Comparison of ENCODE assay signal across 18 cellular contexts in genomic region chr2:23486676-23487075, GRCh38.
DNase-seq lines count a peak whose midpoint lies in the region; ATAC-seq and TF ChIP-seq lines count a peak whose summit lies in the region.
"Had no signal": no experiment of that assay in that cellular context is flagged by ENCODE, and none has a peak within 500 bp of the region (broad histone marks: within the 10 kb centered on the region; RNA-seq: fewer than 3 reads in every experiment).

No MANE protein-coding gene starts in this region.

- H3K79me2 ChIP-seq in GM23248 (ENCODE audit: insufficient read depth) = no peaks in the 10 kb centered on the region
- no peaks in the 10 kb centered on the region for H3K79me2 ChIP-seq in trophoblast cell (ENCODE audit: control insufficient read depth, insufficient read depth, low read length, poor library complexity)

- WGBS in GM23248 (ENCODE audit: low coverage in 1 of 2, low lambda C conversion rate in 2 of 2, missing lambda C conversion rate in 2 of 2), 2 experiments = 88 to 89% methylated on average over 5 of the region's 5 CpGs
- no CpG with 5 or more reads among the region's 5 CpGs for WGBS in trophoblast cell (ENCODE audit: extremely low coverage, insufficient coverage, insufficient read length)

- H2AFZ ChIP-seq in GM23248 (no peak overlapping the region), trophoblast cell (ENCODE audit: insufficient read depth, low read length, poor library complexity) (no peak overlapping the region)

- no peak overlapping the region for H4K91ac ChIP-seq in trophoblast cell (ENCODE audit: low read depth, low read length)

- H4K8ac ChIP-seq in trophoblast cell (ENCODE audit: low read depth, low read length) = no peak overlapping the region

- H2BK12ac ChIP-seq in trophoblast cell (ENCODE audit: low read length) = no peak overlapping the region

- no peak overlapping the region for H3K23ac ChIP-seq in trophoblast cell (ENCODE audit: low read length)

- no peaks in the 10 kb centered on the region for H3K27me3 Mint-ChIP-seq in WTC11 (ENCODE audit: low read depth)
- H3K27me3 Mint-ChIP-seq in nephron progenitor cell (ENCODE audit: low read depth, poor library complexity) = peaks cover 4% of the 10 kb centered on the region

- H4K20me1 ChIP-seq in GM23248 (ENCODE audit: insufficient read depth) = no peaks in the 10 kb centered on the region

- no peak overlapping the region for H3K14ac ChIP-seq in trophoblast cell (ENCODE audit: low read length)

- no peaks in the 10 kb centered on the region for H3F3A ChIP-seq in GM23248 (ENCODE audit: insufficient read depth)

- POLR2A ChIA-PET in WTC11 (lab: Charles Lee) = no interaction called here

- H3K9me3 ChIP-seq in GM23248 (ENCODE audit: low read depth) = no peaks in the 10 kb centered on the region
- no peaks in the 10 kb centered on the region for H3K9me3 ChIP-seq in trophoblast cell (ENCODE audit: insufficient read depth, low read depth, low read length)
- H3K9me3 ChIP-seq: ascending aorta, gastroesophageal sphincter, mucosa of descending colon had no signal

- H3K27ac Mint-ChIP-seq in WTC11 (no peak overlapping the region), nephron progenitor cell (no peak overlapping the region)
- H3K27ac Mint-ChIP-seq: activated CD4-positive, alpha-beta memory T cell treated with anti-CD3 and anti-CD28 coated beads, Interleukin-2, amount 10 ng/mL, durations not matched to agents 7 days and 5 days; activated T-helper 2 cell treated with anti-CD3 and anti-CD28 coated beads, Interferon-gamma antibody, Interleukin-2, Interleukin-4, amounts not matched to agents 10 μg/mL and 5 μg/mL and 100 μg/mL, durations not matched to agents 14 hours and 24 hours and 36 hours; immature natural killer cell had no signal

- no peak overlapping the region for H3K4me2 ChIP-seq in GM23248 (ENCODE audit: unreplicated experiment)
- H3K4me2 ChIP-seq in trophoblast cell (ENCODE audit: low read length) = no peak overlapping the region

- no peak overlapping the region for H3K18ac ChIP-seq in trophoblast cell (ENCODE audit: low read length)

- H3K36me3 Mint-ChIP-seq in WTC11 (no peaks in the 10 kb centered on the region), nephron progenitor cell (ENCODE audit: low read depth) (no peaks in the 10 kb centered on the region)
- H3K36me3 Mint-ChIP-seq: immature natural killer cell had no signal

- H3K4ac ChIP-seq in trophoblast cell (ENCODE audit: low read depth, low read length) = no peak overlapping the region

- H3K9ac ChIP-seq in GM23248 (no peak overlapping the region), trophoblast cell (ENCODE audit: low read length) (no peak overlapping the region)

- no peaks in the 10 kb centered on the region for H3K27me3 ChIP-seq in GM23248 (replicated peaks; ENCODE audit: insufficient read depth)
- H3K27me3 ChIP-seq in trophoblast cell (ENCODE audit: insufficient read depth, low read length) = no peaks in the 10 kb centered on the region
- H3K27me3 ChIP-seq: ascending aorta, gastroesophageal sphincter had no signal

- no peak for TF ChIP-seq CTCF in WTC11 (IDR thresholded peaks at IDR 0.05)
- no peak for TF ChIP-seq CTCF in fibroblast of the aortic adventitia (IDR thresholded peaks at IDR 0.05; ENCODE audit: insufficient read depth, low read length)
- TF ChIP-seq CTCF in nephron progenitor cell (IDR thresholded peaks at IDR 0.05) = no peak

- no peaks in the 10 kb centered on the region for H3K79me1 ChIP-seq in trophoblast cell (ENCODE audit: low read length)

- DNase-seq in GM23248 (peak; percentile 39), WTC11 (ENCODE audit: low spot score) (no peak), fibroblast of the aortic adventitia (ENCODE audit: low read depth) (peak; percentile 27), trophoblast cell (peak; percentile 7 to 10), NCI-H1417 treated with DMSO at 0.1 percent for 48 hours (lab: John Stamatoyannopoulos, UW) (no peak), HuH-7 (ENCODE audit: low spot score) (no peak), activated gamma-delta T cell (lab: John Stamatoyannopoulos, UW) (no peak), nephron progenitor cell (no peak)
- DNase-seq: activated CD4-positive, alpha-beta memory T cell treated with anti-CD3 and anti-CD28 coated beads, Interleukin-2, amount 10 ng/mL, durations not matched to agents 7 days and 5 days; immature natural killer cell; NCI-H2171 had no signal

- H3K36me3 ChIP-seq in GM23248 (ENCODE audit: low read depth) (no peaks in the 10 kb centered on the region), trophoblast cell (ENCODE audit: control insufficient read depth in 1 of 2, insufficient read depth in 2 of 2, low read length in 2 of 2) (no peaks in the 10 kb centered on the region)
- H3K36me3 ChIP-seq: ascending aorta had no signal

- H3K4me1 Mint-ChIP-seq in WTC11 (peaks cover 9% of the 10 kb centered on the region), nephron progenitor cell (peaks cover 93% of the 10 kb centered on the region)
- H3K4me1 Mint-ChIP-seq: immature natural killer cell had no signal

- H3K9me2 ChIP-seq in GM23248 (ENCODE audit: insufficient read depth) = no peaks in the 10 kb centered on the region

- H3K4me1 ChIP-seq in GM23248 (ENCODE audit: insufficient read depth) = no peaks in the 10 kb centered on the region; the same call in 1 of the 2 replicates
- H3K4me1 ChIP-seq in trophoblast cell (ENCODE audit: control insufficient read depth in 1 of 2, insufficient read depth in 2 of 2, low read length in 2 of 2) = peaks cover 9 to 17% of the 10 kb centered on the region in 2 experiments
- H3K4me1 ChIP-seq: ascending aorta had no signal

- no peak overlapping the region for H3K4me3 ChIP-seq in GM23248
- no peak overlapping the region for H3K4me3 ChIP-seq in fibroblast of the aortic adventitia (ENCODE audit: low read depth, low read length)
- no peak overlapping the region for H3K4me3 ChIP-seq in trophoblast cell (ENCODE audit: low read depth, low read length)
- H3K4me3 ChIP-seq: ascending aorta, dorsolateral prefrontal cortex, gastroesophageal sphincter, mucosa of descending colon had no signal

- ATAC-seq in WTC11 = peak; percentile 42
- ATAC-seq: gastroesophageal sphincter, mucosa of descending colon, SK-N-SH treated with all-trans-retinoic acid at 6 μM for 48 hours had no signal

- H3K9me3 Mint-ChIP-seq in WTC11 = no peaks in the 10 kb centered on the region
- no peaks in the 10 kb centered on the region for H3K9me3 Mint-ChIP-seq in nephron progenitor cell
- H3K9me3 Mint-ChIP-seq: activated CD4-positive, alpha-beta memory T cell treated with anti-CD3 and anti-CD28 coated beads, Interleukin-2, amount 10 ng/mL, durations not matched to agents 7 days and 5 days; activated T-helper 2 cell treated with anti-CD3 and anti-CD28 coated beads, Interferon-gamma antibody, Interleukin-2, Interleukin-4, amounts not matched to agents 10 μg/mL and 5 μg/mL and 100 μg/mL, durations not matched to agents 14 hours and 24 hours and 36 hours; immature natural killer cell had no signal

- H2BK5ac ChIP-seq in trophoblast cell (ENCODE audit: low read depth, low read length, poor library complexity) = no peak overlapping the region

- CTCF ChIA-PET in WTC11 (lab: Charles Lee) = interaction anchor here (1.0 kb wide), 1 partner anchor 71 kb away, joined by 3 read pairs; no protein-coding TSS in a partner anchor

- no peak overlapping the region for H2BK120ac ChIP-seq in trophoblast cell (ENCODE audit: insufficient read depth, low read length, poor library complexity)

- no peak overlapping the region for H4K12ac ChIP-seq in trophoblast cell (ENCODE audit: low read depth, low read length)

- no peak overlapping the region for H3K4me3 Mint-ChIP-seq in WTC11
- no peak overlapping the region for H3K4me3 Mint-ChIP-seq in nephron progenitor cell
- H3K4me3 Mint-ChIP-seq: activated CD4-positive, alpha-beta memory T cell treated with anti-CD3 and anti-CD28 coated beads, Interleukin-2, amount 10 ng/mL, durations not matched to agents 7 days and 5 days; immature natural killer cell had no signal

- no peak overlapping the region for H3K27ac ChIP-seq in GM23248
- H3K27ac ChIP-seq in trophoblast cell (ENCODE audit: low read depth, low read length) = no peak overlapping the region
- H3K27ac ChIP-seq: ascending aorta, C4-2B, dorsolateral prefrontal cortex, gastroesophageal sphincter had no signal

- in situ Hi-C loops in GM23248 (cut with MboI) = no loop called here

- no peak overlapping the region for H2AK5ac ChIP-seq in trophoblast cell (ENCODE audit: low read length)

TF ChIP-seq in WTC11, 78 proteins besides CTCF, POLR2A, EP300 and RAD21 (continues in another document):
- TF ChIP-seq OVOL2 (CRISPR knock-in tag; IDR thresholded peaks at IDR 0.05; ENCODE audit: borderline replicate concordance) = no peak
- TF ChIP-seq RELA (CRISPR knock-in tag; IDR thresholded peaks at IDR 0.05; ENCODE audit: borderline replicate concordance) = no peak
- TF ChIP-seq HMGXB4 (CRISPR knock-in tag; IDR thresholded peaks at IDR 0.05) = no peak
- no peak for TF ChIP-seq CBFB (CRISPR knock-in tag; IDR thresholded peaks at IDR 0.05; ENCODE audit: low read depth)

Comparison
In these comparisons a context has a peak if more than half of its experiments do, and no peak if none do; other contexts are left out.
1. DNase-seq: peak in GM23248 (single experiment), fibroblast of the aortic adventitia (single experiment) and trophoblast cell (2 of 2); none in WTC11 (single experiment), NCI-H1417 treated with DMSO at 0.1 percent for 48 hours (single experiment), HuH-7 (single experiment), activated gamma-delta T cell (single experiment) and nephron progenitor cell (single experiment).